In the genomic region with DNA sequence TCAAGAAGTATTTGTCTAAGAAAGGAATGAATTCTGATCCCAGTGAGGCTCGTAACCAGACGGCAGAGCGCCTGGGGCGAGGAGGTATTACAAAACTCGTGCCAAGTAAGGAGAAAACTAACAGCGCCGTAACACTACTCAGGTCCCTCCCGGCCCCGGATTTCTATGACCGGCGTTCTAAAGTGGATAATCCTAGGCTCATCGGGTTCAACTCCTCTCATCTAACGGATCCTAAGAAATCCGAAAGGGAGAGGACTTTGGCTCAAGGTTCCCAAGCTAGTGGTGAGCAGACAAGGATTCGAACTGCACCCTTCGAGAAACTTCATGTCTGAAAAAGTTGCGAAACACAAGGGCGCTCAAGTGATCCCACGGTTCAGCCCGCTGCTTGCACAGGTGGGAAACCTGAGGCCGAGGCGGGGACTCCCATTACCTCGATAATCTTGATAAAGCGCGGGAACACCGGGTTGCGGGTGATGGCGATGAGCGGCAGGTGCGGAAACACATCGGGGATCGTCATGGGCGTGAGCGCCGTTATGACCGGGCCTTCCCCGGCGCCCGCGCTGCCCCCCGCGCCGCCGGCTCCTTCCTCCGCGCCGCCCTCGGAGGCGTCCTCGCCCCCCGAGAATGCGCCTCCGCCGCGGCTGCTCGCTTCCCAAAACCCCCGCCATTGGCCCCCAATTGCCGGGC, we compare ENCODE assay signal across 2 cellular contexts.
TF ChIP-seq lines count a peak whose summit lies in the region.

No MANE protein-coding gene starts in this region.

TF ChIP-seq in HepG2, 621 proteins besides CTCF, POLR2A, EP300 and RAD21 (continues in another document):
- no peak for TF ChIP-seq NR2F6 (IDR thresholded peaks at IDR 0.05)
- no peak for TF ChIP-seq NR2F6 (CRISPR knock-in tag; IDR thresholded peaks at IDR 0.05)
- no peak for TF ChIP-seq SMARCE1 (IDR thresholded peaks at IDR 0.05; ENCODE audit: borderline replicate concordance)
- peak; percentile 64; the same call in 1 of the 2 replicates for TF ChIP-seq CEBPB (IDR thresholded peaks at IDR 0.05; ENCODE audit: borderline replicate concordance, low read depth, low read length)
- no peak for TF ChIP-seq TGIF2 (CRISPR knock-in tag; IDR thresholded peaks at IDR 0.05)
- TF ChIP-seq U2AF1 (optimal IDR thresholded peaks at IDR 0.05; ENCODE audit: low read depth, low read length), result no peak
- TF ChIP-seq SIN3A (IDR thresholded peaks at IDR 0.05; ENCODE audit: borderline replicate concordance, low read depth, low read length), result peak; percentile 51; the same call in 1 of the 2 replicates
- TF ChIP-seq, protein P1, sequence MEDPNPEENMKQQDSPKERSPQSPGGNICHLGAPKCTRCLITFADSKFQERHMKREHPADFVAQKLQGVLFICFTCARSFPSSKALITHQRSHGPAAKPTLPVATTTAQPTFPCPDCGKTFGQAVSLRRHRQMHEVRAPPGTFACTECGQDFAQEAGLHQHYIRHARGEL (CRISPR knock-in tag; IDR thresholded peaks at IDR 0.05), result no peak
- TF ChIP-seq ZNF318 (CRISPR knock-in tag; IDR thresholded peaks at IDR 0.05), result no peak
- TF ChIP-seq NFKBIZ (CRISPR knock-in tag; IDR thresholded peaks at IDR 0.05), result no peak
- no peak for TF ChIP-seq ZNF691 (CRISPR knock-in tag; IDR thresholded peaks at IDR 0.05; ENCODE audit: borderline replicate concordance, low read depth)
- no peak for TF ChIP-seq RARG (CRISPR knock-in tag; IDR thresholded peaks at IDR 0.05; ENCODE audit: low read depth)
- TF ChIP-seq HNF1B (CRISPR knock-in tag; IDR thresholded peaks at IDR 0.05), result 0 out of 2 replicates have a peak, but pooled peaks have one; percentile 30

TF ChIP-seq in HEK293T, 16 proteins besides CTCF, POLR2A, EP300 and RAD21:
- TF ChIP-seq ARNT (IDR thresholded peaks at IDR 0.05) (no peak), LEF1 (IDR thresholded peaks at IDR 0.05; ENCODE audit: borderline replicate concordance) (no peak), BHLHE40 (IDR thresholded peaks at IDR 0.05; ENCODE audit: borderline replicate concordance) (no peak)
